10 cellular contexts compared by ENCODE assay signal in the genomic region with DNA sequence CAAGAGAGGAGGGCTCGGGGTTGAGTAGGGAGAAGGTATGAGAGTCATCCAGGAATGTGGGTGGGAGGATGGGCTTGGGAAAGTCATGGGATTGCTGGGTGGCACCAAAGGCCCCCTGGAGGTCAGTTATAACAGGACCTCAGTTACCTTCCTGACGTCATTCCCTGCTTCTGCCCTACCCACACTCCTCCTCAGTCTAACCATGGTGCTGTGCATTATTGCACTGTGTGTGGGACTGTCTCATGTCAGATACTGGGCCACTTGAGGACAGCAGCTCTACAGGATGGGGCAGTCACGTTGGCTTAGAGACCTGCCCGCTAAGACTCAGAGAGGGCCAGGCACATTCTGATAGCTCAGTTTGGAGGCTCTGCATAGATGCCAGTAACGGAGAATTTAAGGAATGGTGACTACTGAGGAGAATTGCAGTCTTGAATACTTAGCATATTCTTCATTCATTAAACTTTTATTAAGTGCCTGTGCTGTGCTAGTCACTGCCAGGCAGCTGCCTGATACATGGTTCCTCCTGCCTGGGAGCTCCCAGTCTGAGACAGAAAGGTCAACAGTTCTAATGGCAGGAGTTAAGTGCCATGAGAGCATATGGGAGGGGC.
DNase-seq lines count a peak whose midpoint lies in the region; ATAC-seq and TF ChIP-seq lines count a peak whose summit lies in the region.
"Had no signal": no experiment of that assay in that cellular context is flagged by ENCODE, and none has a peak within 500 bp of the region (broad histone marks: within the 10 kb centered on the region; RNA-seq: fewer than 3 reads in every experiment).

No MANE protein-coding gene starts in this region.

- no peaks in the 10 kb centered on the region for H3K79me2 ChIP-seq in GM23248 (ENCODE audit: insufficient read depth)

- no peak overlapping the region for H2AFZ ChIP-seq in GM23248

- H3K27me3 ChIP-seq in GM23248 (replicated peaks; ENCODE audit: insufficient read depth) (no peaks in the 10 kb centered on the region), body of pancreas (no peaks in the 10 kb centered on the region)
- H3K27me3 ChIP-seq: SJSA1 had no signal

- WGBS in GM23248 (ENCODE audit: low coverage in 1 of 2, low lambda C conversion rate in 2 of 2, missing lambda C conversion rate in 2 of 2), 2 experiments, result 83 to 84% methylated on average over 5 of the region's 5 CpGs
- WGBS in body of pancreas, 2 donors, result 66 to 78% methylated on average over 5 of the region's 5 CpGs

- H3K4me1 ChIP-seq in GM23248 (ENCODE audit: insufficient read depth) (no peaks in the 10 kb centered on the region), body of pancreas (no peaks in the 10 kb centered on the region)
- H3K4me1 ChIP-seq: SJSA1 had no signal

- H3K9me2 ChIP-seq in GM23248 (ENCODE audit: insufficient read depth), result no peaks in the 10 kb centered on the region

- in situ Hi-C loops in GM23248 (cut with MboI), result no loop called here

- no peak for TF ChIP-seq POLR2A in body of pancreas (IDR thresholded peaks at IDR 0.05)

- ATAC-seq in body of pancreas, result no peak
- ATAC-seq: stimulated activated memory B cell treated with anti-CD40 and anti-IgM and Interleukin-4, amounts not matched to agents 10 μg/mL and 1 μg/mL and 100 μg/mL, for 72 hours had no signal

- TF ChIP-seq CTCF in retinal pigment epithelial cell (conservative IDR thresholded peaks at IDR 0.05; ENCODE audit: low read depth, low read length) (peak; percentile 51), body of pancreas (IDR thresholded peaks at IDR 0.05) (no peak)

- H3K27ac ChIP-seq in GM23248 (no peak overlapping the region), body of pancreas (no peak overlapping the region)
- H3K27ac ChIP-seq: SJSA1 had no signal

- no peak overlapping the region for H3K4me2 ChIP-seq in GM23248 (ENCODE audit: unreplicated experiment)

- no peak overlapping the region for H3K9ac ChIP-seq in GM23248

- H3F3A ChIP-seq in GM23248 (ENCODE audit: insufficient read depth), result no peaks in the 10 kb centered on the region

- H3K36me3 ChIP-seq in GM23248 (ENCODE audit: low read depth), result no peaks in the 10 kb centered on the region
- H3K36me3 ChIP-seq in body of pancreas (replicated peaks in 1 of 2; ENCODE audit: insufficient read depth in 1 of 2, low read depth in 2 of 2), result no peaks in the 10 kb centered on the region
- H3K36me3 ChIP-seq: SJSA1 had no signal

- no peaks in the 10 kb centered on the region for H4K20me1 ChIP-seq in GM23248 (ENCODE audit: insufficient read depth)

- H3K4me3 ChIP-seq in GM23248 (no peak overlapping the region), retinal pigment epithelial cell (ENCODE audit: low read length) (no peak overlapping the region), body of pancreas (no peak overlapping the region)
- H3K4me3 ChIP-seq: SJSA1 had no signal

- H3K9me3 ChIP-seq in GM23248 (ENCODE audit: low read depth) (no peaks in the 10 kb centered on the region), body of pancreas (no peaks in the 10 kb centered on the region)
- H3K9me3 ChIP-seq: SJSA1 had no signal

- intact Hi-C loops in body of pancreas (cut with DNase I), result no loop called here

- DNase-seq in GM23248, result peak; percentile 29
- peak; percentile 35 for DNase-seq in RKO (ENCODE audit: low spot score)
- peak; percentile 52 for DNase-seq in glomerular visceral epithelial cell (ENCODE audit: extremely low spot score)
- peak; percentile 95 for DNase-seq in retinal pigment epithelial cell (ENCODE audit: low read depth)
- no peak for DNase-seq in body of pancreas
- DNase-seq in NCI-H526 (lab: John Stamatoyannopoulos, UW), result no peak
- no peak for DNase-seq in SK-N-DZ (ENCODE audit: low spot score)
- DNase-seq: activated naive CD8-positive, alpha-beta T cell treated with anti-CD3 and anti-CD28 coated beads, Interleukin-2, amount 10 ng/mL, durations not matched to agents 7 days and 5 days had no signal

Comparison
In these comparisons a context has a peak if more than half of its experiments do, and no peak if none do; other contexts are left out.
1. DNase-seq: peak in GM23248 (single experiment), RKO (single experiment), glomerular visceral epithelial cell (single experiment) and retinal pigment epithelial cell (single experiment); none in body of pancreas (0 of 4), NCI-H526 (0 of 2) and SK-N-DZ (single experiment).